7 cellular contexts compared by ENCODE assay signal in genomic region chr10:6173203-6173602, GRCh38. TPM values are rescaled to one million over a fixed set of nuclear protein-coding genes. Genes with fewer than 3 reads are reported as not detected.
DNase-seq lines count a peak whose midpoint lies in the region; ATAC-seq, FAIRE-seq and TF ChIP-seq lines count a peak whose summit lies in the region.

No MANE protein-coding gene starts in this region.

- H3K36me3 Mint-ChIP-seq in endodermal cell (ENCODE audit: low read depth), result peaks cover 12% of the 10 kb centered on the region

- no peak overlapping the region for H3K27ac ChIP-seq in endodermal cell (ENCODE audit: low read depth, low read length)

- H3K9me3 Mint-ChIP-seq in endodermal cell, result no peaks in the 10 kb centered on the region
- no peaks in the 10 kb centered on the region for H3K9me3 Mint-ChIP-seq in stimulated activated naive CD8-positive, alpha-beta T cell treated with anti-CD3 and anti-CD28 coated beads, Interleukin-15, amount 100 ng/mL, for 72 hours

- no peaks in the 10 kb centered on the region for H3K9me3 ChIP-seq in endodermal cell (ENCODE audit: control insufficient read depth, low read length)

- no peaks in the 10 kb centered on the region for H3K36me3 ChIP-seq in endodermal cell (ENCODE audit: control insufficient read depth, insufficient read depth, low read length)

- peaks cover 28% of the 10 kb centered on the region for H3K4me1 Mint-ChIP-seq in endodermal cell
- peaks cover 99% of the 10 kb centered on the region for H3K4me1 Mint-ChIP-seq in stimulated activated naive CD8-positive, alpha-beta T cell treated with anti-CD3 and anti-CD28 coated beads, Interleukin-15, amount 100 ng/mL, for 72 hours

- peak overlapping the region; percentile 59 for H3K27ac Mint-ChIP-seq in endodermal cell
- peak overlapping the region; percentile 49 to 56 for H3K27ac Mint-ChIP-seq in stimulated activated naive CD8-positive, alpha-beta T cell treated with anti-CD3 and anti-CD28 coated beads, Interleukin-15, amount 100 ng/mL, for 72 hours

- H3K9ac ChIP-seq in endodermal cell (ENCODE audit: extremely low read depth, low read length, poor library complexity, severe bottlenecking), result no peak overlapping the region

- H3K4me1 ChIP-seq in endodermal cell (ENCODE audit: control insufficient read depth, insufficient read depth, low read length), result peaks cover under 1% of the 10 kb centered on the region

- FAIRE-seq in urothelium cell line (lab: Jason Lieb, UNC), result no peak

- 82 to 86% methylated on average over 4 to 7 of the region's 8 CpGs for WGBS in endodermal cell (ENCODE audit: insufficient coverage in 1 of 2, insufficient read length in 1 of 2), 2 experiments

- TF ChIP-seq CTCF in endodermal cell (conservative IDR thresholded peaks at IDR 0.05), result peak; percentile 72

- H3K27me3 Mint-ChIP-seq in endodermal cell (ENCODE audit: insufficient read depth), result no peaks in the 10 kb centered on the region
- H3K27me3 Mint-ChIP-seq in stimulated activated naive CD8-positive, alpha-beta T cell treated with anti-CD3 and anti-CD28 coated beads, Interleukin-15, amount 100 ng/mL, for 72 hours, result no peaks in the 10 kb centered on the region

- peak; percentile 88 for ATAC-seq in stimulated activated naive CD8-positive, alpha-beta T cell treated with anti-CD3 and anti-CD28 coated beads, Interleukin-15, amount 100 ng/mL, for 72 hours

- no peak overlapping the region for H3K4me3 ChIP-seq in endodermal cell (ENCODE audit: low read length)

- in situ Hi-C loops in KBM-7 (cut with MboI; ENCODE audit: low pct_unique_long_range_greater_than_20kb, low sequenced_read_pairs), result no loop called here

- no peak overlapping the region for H3K4me3 Mint-ChIP-seq in endodermal cell
- peak overlapping the region; percentile 29 to 61 for H3K4me3 Mint-ChIP-seq in stimulated activated naive CD8-positive, alpha-beta T cell treated with anti-CD3 and anti-CD28 coated beads, Interleukin-15, amount 100 ng/mL, for 72 hours

- H3K27me3 ChIP-seq in endodermal cell (ENCODE audit: control insufficient read depth, insufficient read depth, low read length, poor library complexity, severe bottlenecking), result no peaks in the 10 kb centered on the region

- DNase-seq in KBM-7 (peak; percentile 66), endodermal cell (peak; percentile 84), urothelium cell line (ENCODE audit: low spot score) (no peak), COR-L47 (lab: John Stamatoyannopoulos, UW) (no peak), NCI-H524 (lab: John Stamatoyannopoulos, UW) (no peak)
- DNase-seq in activated CD4-positive, alpha-beta T cell treated with anti-CD3 and anti-CD28 coated beads, Interleukin-2, amount 50 U/mL, for 1 hour, result peak; percentile 63
- peak; percentile 49 to 67 for DNase-seq in stimulated activated naive CD8-positive, alpha-beta T cell treated with anti-CD3 and anti-CD28 coated beads, Interleukin-15, amount 100 ng/mL, for 72 hours

RNA-seq across cellular contexts. Expression of gene PFKFB3, which starts 29.5 kb away (rescaled TPM):
- 10 to 100 TPM; 31.2 to 34.5 TPM for total RNA-seq in endodermal cell
- 32.6 TPM for polyA plus RNA-seq in endodermal cell (2013, experiment 1 of 2)
- polyA plus RNA-seq in endodermal cell (2013, experiment 2 of 2), result 31.8 TPM

Comparison
In these comparisons a context has a peak if more than half of its experiments do, and no peak if none do; other contexts are left out.
1. DNase-seq: peak in KBM-7 (single experiment), activated CD4-positive, alpha-beta T cell treated with anti-CD3 and anti-CD28 coated beads, Interleukin-2, amount 50 U/mL, for 1 hour (single experiment), endodermal cell (single experiment) and stimulated activated naive CD8-positive, alpha-beta T cell treated with anti-CD3 and anti-CD28 coated beads, Interleukin-15, amount 100 ng/mL, for 72 hours (2 of 2); none in urothelium cell line (single experiment), COR-L47 (single experiment) and NCI-H524 (0 of 2).